In genomic region chr7:20786049-20786412, GRCh38 we compare ENCODE assay signal across 9 cellular contexts. TPM values are rescaled to one million over a fixed set of nuclear protein-coding genes. Genes with fewer than 3 reads are reported as not detected.
A peak's percentile ranks its signal among the peaks of the same experiment; 100 is the strongest.
DNase-seq lines count a peak whose midpoint lies in the region; ATAC-seq, FAIRE-seq and TF ChIP-seq lines count a peak whose summit lies in the region.
"Had no signal": no experiment of that assay in that cellular context is flagged by ENCODE, and none has a peak within 500 bp of the region (broad histone marks: within the 10 kb centered on the region; RNA-seq: fewer than 3 reads in every experiment).

No MANE protein-coding gene starts in this region.

- no peaks in the 10 kb centered on the region for H4K20me1 ChIP-seq in MM.1S (ENCODE audit: insufficient read depth, low read length)

- no peaks in the 10 kb centered on the region for H3K9me3 Mint-ChIP-seq in neural crest cell

- H3K4me1 Mint-ChIP-seq in neural crest cell = peaks cover 65% of the 10 kb centered on the region

- intact Hi-C loops in dorsolateral prefrontal cortex (cut with DNase I) = loop anchor here in 1 of 2 donors (10.0 kb wide), 2 partner anchors 639 to 719 kb away; partner anchors contain the start of gene SP4

- peak overlapping the region; percentile 51; the same call in 1 of the 2 replicates for H2AFZ ChIP-seq in MM.1S (ENCODE audit: low read length)

- H3F3A ChIP-seq in MM.1S (ENCODE audit: insufficient read depth, low read length) = no peaks in the 10 kb centered on the region

- no peaks in the 10 kb centered on the region for H3K79me2 ChIP-seq in MM.1S (ENCODE audit: low read length)

- peak overlapping the region; percentile 75 for H3K27ac Mint-ChIP-seq in neural crest cell (ENCODE audit: unreplicated experiment)

- no peaks in the 10 kb centered on the region for H3K9me2 ChIP-seq in MM.1S (replicated peaks; ENCODE audit: insufficient read depth, low read length)

- H3K4me1 ChIP-seq in MM.1S (ENCODE audit: low read length) (no peaks in the 10 kb centered on the region), small intestine (ENCODE audit: control insufficient read depth in 2 of 2, insufficient read depth in 1 of 2, low read depth in 1 of 2, low read length in 1 of 2) (peaks cover 0 to 11% of the 10 kb centered on the region in 2 donors)

- H3K27me3 ChIP-seq in MM.1S (replicated peaks; ENCODE audit: insufficient read depth, low read length) (no peaks in the 10 kb centered on the region), dorsolateral prefrontal cortex (peaks cover 14 to 100% (median 99%) of the 10 kb centered on the region in 45 donors), small intestine (ENCODE audit: control insufficient read depth in 2 of 2, insufficient read depth in 2 of 2, low read length in 2 of 2) (peaks cover 3 to 51% of the 10 kb centered on the region in 2 donors)

- H3K27ac ChIP-seq in MM.1S (ENCODE audit: low read length) (no peak overlapping the region), dorsolateral prefrontal cortex (no peak overlapping the region), small intestine (ENCODE audit: low read depth in 1 of 2, low read length in 1 of 2) (no peak overlapping the region)
- H3K27ac ChIP-seq: tibial nerve had no signal

- peak overlapping the region; percentile 95 for H3K4me3 Mint-ChIP-seq in neural crest cell

- WGBS in small intestine, 3 donors = 2 to 6% (median 4%) methylated on average over 10 of the region's 10 CpGs

- H3K36me3 Mint-ChIP-seq in neural crest cell (ENCODE audit: low read depth) = peaks cover 15% of the 10 kb centered on the region

- H3K4me2 ChIP-seq in MM.1S (ENCODE audit: low read depth, low read length) = peak overlapping the region; percentile 35; the same call in 1 of the 2 replicates

- no peak for FAIRE-seq in small intestine (lab: Jason Lieb, UNC)

- ATAC-seq in HG03159 (IDR thresholded peaks at IDR 0.05; ENCODE audit: unreplicated experiment) (no peak), HG02973 (IDR thresholded peaks at IDR 0.05; ENCODE audit: unreplicated experiment) (no peak)

- DNase-seq in Caki2 (ENCODE audit: low read depth) (peak; percentile 30), MM.1S (no peak), dorsolateral prefrontal cortex (no peak), neural crest cell (ENCODE audit: low read depth, low spot score) (no peak), cerebellar cortex (ENCODE audit: low spot score) (no peak), small intestine (no peak)

- H3K9ac ChIP-seq in MM.1S (ENCODE audit: low read length) = no peak overlapping the region

- no peaks in the 10 kb centered on the region for H3K36me3 ChIP-seq in MM.1S (replicated peaks; ENCODE audit: insufficient read depth, low read length)
- H3K36me3 ChIP-seq in small intestine (ENCODE audit: control insufficient read depth in 2 of 2, insufficient read depth in 2 of 2, low read length in 2 of 2) = no peaks in the 10 kb centered on the region
- H3K36me3 ChIP-seq: tibial nerve had no signal

- peaks cover 86% of the 10 kb centered on the region for H3K27me3 Mint-ChIP-seq in neural crest cell (ENCODE audit: low read depth)

- TF ChIP-seq CTCF in MM.1S (IDR thresholded peaks at IDR 0.05; ENCODE audit: low read length) = no peak
- TF ChIP-seq CTCF in dorsolateral prefrontal cortex (IDR thresholded peaks at IDR 0.05 in 54 of 56, conservative IDR thresholded peaks at IDR 0.05 in 2 of 56; ENCODE audit: low read depth in 1 of 56, partially characterized antibody in 56 of 56) = no peak
- TF ChIP-seq CTCF in neural crest cell (conservative IDR thresholded peaks at IDR 0.05) = no peak

- H3K4me3 ChIP-seq in MM.1S (ENCODE audit: low read length) (peak overlapping the region; percentile 32; the same call in 1 of the 2 replicates), dorsolateral prefrontal cortex (peak overlapping the region in 51 of 59 donors; percentile 17 to 64 (median 43)), small intestine (ENCODE audit: low read depth in 1 of 2, low read length in 2 of 2) (peak overlapping the region in 1 of 2 donors; percentile 33)

- H3K9me3 ChIP-seq in MM.1S (replicated peaks; ENCODE audit: insufficient read depth, low read length) (no peaks in the 10 kb centered on the region), small intestine (ENCODE audit: control insufficient read depth, low read depth) (no peaks in the 10 kb centered on the region)
- H3K9me3 ChIP-seq: tibial nerve had no signal

- in situ Hi-C loops in Caki2 (cut with HindIII; ENCODE audit: low pct_unique_long_range_greater_than_20kb, low sequenced_read_pairs) = loop anchor here (25.0 kb wide), 1 partner anchor 476 kb away; no protein-coding TSS in a partner anchor

RNA-seq across cellular contexts. Expression of gene SP8, which starts 0.7 kb away (rescaled TPM):
- total RNA-seq in Caki2 (2014; rRNA removed; shearing (Covaris generic); ENCODE audit: low replicate concordance) = 1.1 and 1.4 TPM in 2 replicates
- 1 to 10 TPM in 85 of 120 experiments, under 1 TPM in 35; 0.21 to 3.7 (median 1.2) TPM for total RNA-seq in dorsolateral prefrontal cortex
- 33.7 and 34.1 TPM in 2 replicates for total RNA-seq in neural crest cell
- polyA plus RNA-seq in small intestine = not detected
